Comparison of ENCODE assay signal across 8 cellular contexts in genomic region chr11:11841605-11842425, GRCh38. TPM values are rescaled to one million over a fixed set of nuclear protein-coding genes. Genes with fewer than 3 reads are reported as not detected.
DNase-seq lines count a peak whose midpoint lies in the region; ATAC-seq, FAIRE-seq and TF ChIP-seq lines count a peak whose summit lies in the region.

A gene with protein sequence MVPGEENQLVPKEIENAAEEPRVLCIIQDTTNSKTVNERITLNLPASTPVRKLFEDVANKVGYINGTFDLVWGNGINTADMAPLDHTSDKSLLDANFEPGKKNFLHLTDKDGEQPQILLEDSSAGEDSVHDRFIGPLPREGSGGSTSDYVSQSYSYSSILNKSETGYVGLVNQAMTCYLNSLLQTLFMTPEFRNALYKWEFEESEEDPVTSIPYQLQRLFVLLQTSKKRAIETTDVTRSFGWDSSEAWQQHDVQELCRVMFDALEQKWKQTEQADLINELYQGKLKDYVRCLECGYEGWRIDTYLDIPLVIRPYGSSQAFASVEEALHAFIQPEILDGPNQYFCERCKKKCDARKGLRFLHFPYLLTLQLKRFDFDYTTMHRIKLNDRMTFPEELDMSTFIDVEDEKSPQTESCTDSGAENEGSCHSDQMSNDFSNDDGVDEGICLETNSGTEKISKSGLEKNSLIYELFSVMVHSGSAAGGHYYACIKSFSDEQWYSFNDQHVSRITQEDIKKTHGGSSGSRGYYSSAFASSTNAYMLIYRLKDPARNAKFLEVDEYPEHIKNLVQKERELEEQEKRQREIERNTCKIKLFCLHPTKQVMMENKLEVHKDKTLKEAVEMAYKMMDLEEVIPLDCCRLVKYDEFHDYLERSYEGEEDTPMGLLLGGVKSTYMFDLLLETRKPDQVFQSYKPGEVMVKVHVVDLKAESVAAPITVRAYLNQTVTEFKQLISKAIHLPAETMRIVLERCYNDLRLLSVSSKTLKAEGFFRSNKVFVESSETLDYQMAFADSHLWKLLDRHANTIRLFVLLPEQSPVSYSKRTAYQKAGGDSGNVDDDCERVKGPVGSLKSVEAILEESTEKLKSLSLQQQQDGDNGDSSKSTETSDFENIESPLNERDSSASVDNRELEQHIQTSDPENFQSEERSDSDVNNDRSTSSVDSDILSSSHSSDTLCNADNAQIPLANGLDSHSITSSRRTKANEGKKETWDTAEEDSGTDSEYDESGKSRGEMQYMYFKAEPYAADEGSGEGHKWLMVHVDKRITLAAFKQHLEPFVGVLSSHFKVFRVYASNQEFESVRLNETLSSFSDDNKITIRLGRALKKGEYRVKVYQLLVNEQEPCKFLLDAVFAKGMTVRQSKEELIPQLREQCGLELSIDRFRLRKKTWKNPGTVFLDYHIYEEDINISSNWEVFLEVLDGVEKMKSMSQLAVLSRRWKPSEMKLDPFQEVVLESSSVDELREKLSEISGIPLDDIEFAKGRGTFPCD (N-terminal part only) (plus strand): TSS chr11:11841972. CDS start chr11:11842186, 214 bp downstream.

- peak within 1 kb of the TSS; percentile 90 for H3K9ac ChIP-seq in adipocyte (ENCODE audit: low read length)

- FAIRE-seq in GM12892 (lab: Jason Lieb, UNC): peak; percentile 98

- intact Hi-C loops in heart left ventricle (cut with DNase I): loop anchor here in 6 of 10 donors (2.0 to 10.0 kb wide), 6 partner anchors 17 to 1037 kb away; partner anchors contain the start of genes EIF4G2 (in 1 of the 6) and ZBED5 (in 1 of the 6)
- intact Hi-C loops in posterior cingulate gyrus (cut with DNase I): loop anchor here (2.0 to 5.0 kb wide), 2 partner anchors 37 to 200 kb away; no protein-coding TSS in a partner anchor

- 0% methylated on average over 19 to 75 of the region's 75 CpGs for WGBS in heart left ventricle, 4 donors
- 0 to 1% methylated on average over 12 to 46 of the region's 75 CpGs for WGBS in upper lobe of left lung, 2 donors

- TF ChIP-seq CTCF in heart left ventricle (IDR thresholded peaks at IDR 0.05) (peak; percentile 33 to 83 (median 58)), upper lobe of left lung (IDR thresholded peaks at IDR 0.05) (peak; percentile 37 to 80 (median 75))

- peak in 1 of 4 donors; percentile 42 for TF ChIP-seq EP300 in upper lobe of left lung (IDR thresholded peaks at IDR 0.05)

- H3K27ac ChIP-seq in heart left ventricle (peak within 1 kb of the TSS; percentile 87 to 99 (median 96)), upper lobe of left lung (peak within 1 kb of the TSS; percentile 95 to 100 (median 98))

- H3K36me3 ChIP-seq in adipocyte (ENCODE audit: control insufficient read depth, insufficient read depth, low read length, severe bottlenecking) (no peaks in the 10 kb centered on the region), heart left ventricle (no peaks in the 10 kb centered on the region), upper lobe of left lung (no peaks in the 10 kb centered on the region)

- ATAC-seq in HG02763 (IDR thresholded peaks at IDR 0.05; ENCODE audit: unreplicated experiment) (peak; percentile 67), heart left ventricle (peak; percentile 78 to 93 (median 92)), upper lobe of left lung (ENCODE audit: low FRiP score in 2 of 2) (peak; percentile 93 to 95)

- no peaks in the 10 kb centered on the region for H3K27me3 ChIP-seq in adipocyte (replicated peaks; ENCODE audit: control insufficient read depth, insufficient read depth, low read length)
- no peaks in the 10 kb centered on the region for H3K27me3 ChIP-seq in heart left ventricle
- no peaks in the 10 kb centered on the region for H3K27me3 ChIP-seq in upper lobe of left lung

- H3K9me3 ChIP-seq in adipocyte (ENCODE audit: control insufficient read depth, low read length): no peaks in the 10 kb centered on the region
- no peaks in the 10 kb centered on the region for H3K9me3 ChIP-seq in heart left ventricle
- H3K9me3 ChIP-seq in upper lobe of left lung: no peaks in the 10 kb centered on the region

- peak within 1 kb of the TSS; percentile 83 for H3K4me3 ChIP-seq in adipocyte (ENCODE audit: low read length)
- peak within 1 kb of the TSS; percentile 54 to 86 (median 77) for H3K4me3 ChIP-seq in heart left ventricle
- peak within 1 kb of the TSS; percentile 62 to 86 (median 65) for H3K4me3 ChIP-seq in upper lobe of left lung

- TF ChIP-seq POLR2A in GM12892 (IDR thresholded peaks at IDR 0.05; ENCODE audit: low read depth, low read length) (peak; percentile 95), heart left ventricle (IDR thresholded peaks at IDR 0.05) (peak in 1 of 2 donors; percentile 82), upper lobe of left lung (IDR thresholded peaks at IDR 0.05) (peak; percentile 67 to 91 (median 90))

- H3K4me1 ChIP-seq in adipocyte (ENCODE audit: control insufficient read depth, insufficient read depth, low read length): peaks cover 37% of the 10 kb centered on the region
- H3K4me1 ChIP-seq in heart left ventricle: peaks cover 0 to 51% (median 35%) of the 10 kb centered on the region in 12 donors
- H3K4me1 ChIP-seq in upper lobe of left lung: peaks cover 31 to 41% (median 35%) of the 10 kb centered on the region in 4 donors

- DNase-seq in GM12892 (ENCODE audit: insufficient read length) (peak; percentile 52), NCI-H128 (lab: John Stamatoyannopoulos, UW; ENCODE audit: unreplicated experiment) (peak; percentile 60), SW480 (ENCODE audit: low spot score) (peak; percentile 92), adipocyte (ENCODE audit: low read depth) (peak; percentile 95), heart left ventricle (peak; percentile 93 to 96 (median 95)), posterior cingulate gyrus (peak; percentile 78 to 97 (median 87)), upper lobe of left lung (peak; percentile 88 to 97)

RNA-seq across cellular contexts. Expression of the gene that starts here (rescaled TPM):
- 24.6 TPM for polyA plus RNA-seq in GM12892 (2012; ENCODE audit: missing spikeins)
- 10 to 100 TPM; 42.3 to 89.6 (median 54.3) TPM for total RNA-seq in heart left ventricle
- 10 to 100 TPM; 26.2 to 65.2 TPM for polyA plus RNA-seq in heart left ventricle
- 100 to 1,000 TPM in 2 of 6 donors, 10 to 100 TPM in 4; 32.4 to 132 (median 79.0) TPM for total RNA-seq in upper lobe of left lung

Comparison
In these comparisons a context has a peak if more than half of its experiments do, and no peak if none do; other contexts are left out.
1. Peak in every context shown above with its lines: DNase-seq, ATAC-seq, H3K4me3 ChIP-seq and H3K27ac ChIP-seq.